Comparison of ENCODE assay signal across 31 cellular contexts in genomic region chr3:108119398-108120109, GRCh38. TPM values are rescaled to one million over a fixed set of nuclear protein-coding genes. Genes with fewer than 3 reads are reported as not detected.
DNase-seq lines count a peak whose midpoint lies in the region; ATAC-seq and TF ChIP-seq lines count a peak whose summit lies in the region.
"Had no signal": no experiment of that assay in that cellular context is flagged by ENCODE, and none has a peak within 500 bp of the region (broad histone marks: within the 10 kb centered on the region; RNA-seq: fewer than 3 reads in every experiment).

No MANE protein-coding gene starts in this region.

- no peak overlapping the region for H4K8ac ChIP-seq in trophoblast cell (ENCODE audit: low read depth, low read length)

- H3K14ac ChIP-seq in trophoblast cell (ENCODE audit: low read length): no peak overlapping the region

- H3K4me2 ChIP-seq in trophoblast cell (ENCODE audit: low read length): no peak overlapping the region

- no peak overlapping the region for H2BK5ac ChIP-seq in trophoblast cell (ENCODE audit: low read depth, low read length, poor library complexity)

- peaks cover 4% of the 10 kb centered on the region for H3K79me1 ChIP-seq in trophoblast cell (ENCODE audit: low read length)

- ATAC-seq in HG03175 (IDR thresholded peaks at IDR 0.05; ENCODE audit: unreplicated experiment): no peak
- ATAC-seq: activated T-cell treated with anti-CD3 and anti-CD28 coated beads, Interleukin-2, amount 50 U/mL, for 4 hours; foreskin keratinocyte; GM12878; heart right ventricle had no signal

- no peak overlapping the region for H3K4me3 Mint-ChIP-seq in activated T-cell treated with anti-CD3 and anti-CD28 coated beads, Interleukin-2, amount 50 U/mL, for 24 hours
- H3K4me3 Mint-ChIP-seq: activated T-cell treated with anti-CD3 and anti-CD28 coated beads, Interleukin-2, amount 50 U/mL, for 4 hours; B cell; CD8-positive, alpha-beta memory T cell had no signal

- no peak overlapping the region for H2AFZ ChIP-seq in trophoblast cell (ENCODE audit: insufficient read depth, low read length, poor library complexity)

- H3K23ac ChIP-seq in trophoblast cell (ENCODE audit: low read length): no peak overlapping the region

- no peaks in the 10 kb centered on the region for H3K36me3 Mint-ChIP-seq in activated T-cell treated with anti-CD3 and anti-CD28 coated beads, Interleukin-2, amount 50 U/mL, for 24 hours (ENCODE audit: low read depth)
- H3K36me3 Mint-ChIP-seq: CD8-positive, alpha-beta memory T cell had no signal

- H3K27me3 ChIP-seq in trophoblast cell (ENCODE audit: insufficient read depth, low read length) (no peaks in the 10 kb centered on the region), uterus (no peaks in the 10 kb centered on the region)
- H3K27me3 ChIP-seq: brain microvascular endothelial cell, esophagus squamous epithelium, foreskin keratinocyte, vagina had no signal

- H3K27ac ChIP-seq in trophoblast cell (ENCODE audit: low read depth, low read length): no peak overlapping the region
- no peak overlapping the region for H3K27ac ChIP-seq in uterus
- H3K27ac ChIP-seq: brain microvascular endothelial cell, esophagus squamous epithelium, foreskin keratinocyte, heart right ventricle, RWPE1, skin epidermis, thoracic aorta, vagina, VCaP had no signal

- H3K27me3 Mint-ChIP-seq in activated T-cell treated with anti-CD3 and anti-CD28 coated beads, Interleukin-2, amount 50 U/mL, for 24 hours: no peaks in the 10 kb centered on the region
- H3K27me3 Mint-ChIP-seq: B cell; CD8-positive, alpha-beta memory T cell had no signal

- H3K27ac Mint-ChIP-seq in activated T-cell treated with anti-CD3 and anti-CD28 coated beads, Interleukin-2, amount 50 U/mL, for 24 hours: peak overlapping the region; percentile 92
- H3K27ac Mint-ChIP-seq: B cell had no signal

- H3K9me3 ChIP-seq in trophoblast cell (ENCODE audit: insufficient read depth, low read depth, low read length): no peaks in the 10 kb centered on the region
- no peaks in the 10 kb centered on the region for H3K9me3 ChIP-seq in uterus
- H3K9me3 ChIP-seq: esophagus squamous epithelium, heart right ventricle, thoracic aorta, vagina had no signal

- TF ChIP-seq CTCF in uterus (IDR thresholded peaks at IDR 0.05): no peak

- no peak overlapping the region for H4K91ac ChIP-seq in trophoblast cell (ENCODE audit: low read depth, low read length)

- DNase-seq in activated T-cell treated with anti-CD3 and anti-CD28 coated beads, Interleukin-2, amount 50 U/mL, for 24 hours: no peak
- DNase-seq in activated T-cell treated with anti-CD3 and anti-CD28 coated beads, Interleukin-2, amount 50 U/mL, for 1 hour: no peak
- DNase-seq in Jurkat, Clone E6-1 (ENCODE audit: low read depth, low spot score): peak; percentile 93
- DNase-seq in UCSD-AML1 (lab: John Stamatoyannopoulos, UW; ENCODE audit: unreplicated experiment): peak; percentile 14
- DNase-seq in trophoblast cell: no peak
- no peak for DNase-seq in uterus
- no peak for DNase-seq in EL
- DNase-seq: activated CD4-positive, alpha-beta T cell treated with anti-CD3 and anti-CD28 coated beads, Interleukin-2, amount 50 U/mL, for 1 hour; activated naive CD4-positive, alpha-beta T cell treated with Interleukin-2 at 50 U/mL for 16 hours; activated T-cell treated with anti-CD3 and anti-CD28 coated beads, Interleukin-2, amount 50 U/mL, for 4 hours; amygdala; brain microvascular endothelial cell; CD8-positive, alpha-beta memory T cell; cerebellar nuclear complex; esophagus squamous epithelium; foreskin keratinocyte; H7; heart right ventricle; NCI-H1048; NCI-H187 treated with DMSO at 0.1 percent for 48 hours; NCI-H2171 treated with DMSO at 0.1 percent for 48 hours; NCI-H510A; stimulated activated naive CD4-positive, alpha-beta T cell had no signal

- peak overlapping the region; percentile 15 for H2AK5ac ChIP-seq in trophoblast cell (ENCODE audit: low read length)

- no peak overlapping the region for H3K9ac ChIP-seq in trophoblast cell (ENCODE audit: low read length)

- H2BK120ac ChIP-seq in trophoblast cell (ENCODE audit: insufficient read depth, low read length, poor library complexity): no peak overlapping the region

- H3K4me3 ChIP-seq in Jurkat, Clone E6-1 (ENCODE audit: low read length): no peak overlapping the region
- H3K4me3 ChIP-seq in trophoblast cell (ENCODE audit: low read depth, low read length) (no peak overlapping the region), uterus (no peak overlapping the region)
- H3K4me3 ChIP-seq: esophagus squamous epithelium, GM12878, heart right ventricle, skin epidermis, thoracic aorta, vagina had no signal

- no peaks in the 10 kb centered on the region for H3K79me2 ChIP-seq in trophoblast cell (ENCODE audit: control insufficient read depth, insufficient read depth, low read length, poor library complexity)

- H4K12ac ChIP-seq in trophoblast cell (ENCODE audit: low read depth, low read length): no peak overlapping the region

- WGBS in trophoblast cell (ENCODE audit: extremely low coverage, insufficient coverage, insufficient read length): no CpG with 5 or more reads among the region's 3 CpGs

- peaks cover 68% of the 10 kb centered on the region for H3K4me1 Mint-ChIP-seq in activated T-cell treated with anti-CD3 and anti-CD28 coated beads, Interleukin-2, amount 50 U/mL, for 24 hours (ENCODE audit: low read depth)

- no peak overlapping the region for H3K4ac ChIP-seq in trophoblast cell (ENCODE audit: low read depth, low read length)

- intact Hi-C loops in uterus (cut with DNase I; ENCODE audit: low total_unique reads): no loop called here

- no peak overlapping the region for H2BK12ac ChIP-seq in trophoblast cell (ENCODE audit: low read length)

- TF ChIP-seq POLR2A in uterus (IDR thresholded peaks at IDR 0.05): no peak

- H3K18ac ChIP-seq in trophoblast cell (ENCODE audit: low read length): no peak overlapping the region

- H3K4me1 ChIP-seq in trophoblast cell (ENCODE audit: control insufficient read depth in 1 of 2, insufficient read depth in 2 of 2, low read length in 2 of 2) (peaks cover 0 to 5% of the 10 kb centered on the region in 2 experiments), uterus (no peaks in the 10 kb centered on the region)
- H3K4me1 ChIP-seq: vagina had no signal

- no peaks in the 10 kb centered on the region for H3K9me3 Mint-ChIP-seq in activated T-cell treated with anti-CD3 and anti-CD28 coated beads, Interleukin-2, amount 50 U/mL, for 24 hours
- H3K9me3 Mint-ChIP-seq: activated T-cell treated with anti-CD3 and anti-CD28 coated beads, Interleukin-2, amount 50 U/mL, for 4 hours had no signal

- H3K36me3 ChIP-seq in trophoblast cell (ENCODE audit: control insufficient read depth in 1 of 2, insufficient read depth in 2 of 2, low read length in 2 of 2) (no peaks in the 10 kb centered on the region), uterus (no peaks in the 10 kb centered on the region)
- H3K36me3 ChIP-seq: brain microvascular endothelial cell, esophagus squamous epithelium, heart right ventricle, thoracic aorta, vagina had no signal

RNA-seq across cellular contexts. Expression of gene CD47, which starts 28.7 kb away (rescaled TPM):
- 275 TPM for polyA plus RNA-seq in Jurkat, Clone E6-1 (2012; ENCODE audit: insufficient read depth, insufficient read length)
- 70.6 and 73.9 TPM in 2 replicates for polyA plus RNA-seq in trophoblast cell (2013)
- total RNA-seq in uterus: 100 to 1,000 TPM in 1 of 4 donors, 10 to 100 TPM in 3; 29.2 to 210 (median 67.1) TPM

Comparison
In these comparisons a context has a peak if more than half of its experiments do, and no peak if none do; other contexts are left out.
1. DNase-seq: peak in Jurkat, Clone E6-1 (single experiment) and UCSD-AML1 (single experiment); none in activated T-cell treated with anti-CD3 and anti-CD28 coated beads, Interleukin-2, amount 50 U/mL, for 24 hours (single experiment), activated T-cell treated with anti-CD3 and anti-CD28 coated beads, Interleukin-2, amount 50 U/mL, for 1 hour (single experiment), trophoblast cell (0 of 2), uterus (0 of 2) and EL (single experiment).